In the genomic region with DNA sequence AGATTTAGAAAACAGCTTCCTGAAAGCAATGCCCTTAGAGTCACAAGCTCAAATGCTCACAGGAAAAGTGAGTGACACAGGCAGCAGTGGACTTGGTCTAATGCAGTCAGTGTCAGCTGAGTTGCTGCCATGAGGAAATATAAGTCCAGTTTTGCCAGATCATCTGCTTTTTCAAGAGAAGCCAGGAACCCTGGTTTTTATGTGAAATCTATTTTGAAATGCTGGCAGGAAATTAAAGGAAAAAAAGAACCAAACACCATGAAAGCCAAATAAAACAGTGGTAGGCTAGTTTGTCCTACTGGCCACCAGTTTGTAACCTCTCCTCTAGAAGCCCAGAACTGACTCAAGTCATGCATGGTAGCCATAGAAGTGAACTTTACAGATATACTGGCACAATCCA, we compare ENCODE assay signal across 13 cellular contexts.
DNase-seq lines count a peak whose midpoint lies in the region; ATAC-seq and TF ChIP-seq lines count a peak whose summit lies in the region.
"Had no signal": no experiment of that assay in that cellular context is flagged by ENCODE, and none has a peak within 500 bp of the region (broad histone marks: within the 10 kb centered on the region; RNA-seq: fewer than 3 reads in every experiment).

No MANE protein-coding gene starts in this region.

- DNase-seq in lower lobe of right lung (no peak), stomach (no peak), ureter (ENCODE audit: low spot score) (no peak), NCI-H1092 treated with DMSO at 0.1 percent for 48 hours (lab: John Stamatoyannopoulos, UW) (no peak)
- DNase-seq in activated effector memory CD4-positive, alpha-beta T cell treated with anti-CD3 and anti-CD28 coated beads, Interleukin-2, amount 50 U/mL, for 16 hours = no peak
- DNase-seq: activated CD8-positive, alpha-beta memory T cell treated with anti-CD3 and anti-CD28 coated beads, Interleukin-2, amount 50 U/mL, for 48 hours; glutamatergic neuron; NCI-H187 treated with DMSO at 0.1 percent for 48 hours; T-helper 9 cell had no signal

- TF ChIP-seq POLR2A in stomach (IDR thresholded peaks at IDR 0.05) = no peak

- H3K4me1 Mint-ChIP-seq in IgD-negative memory B cell = peaks cover 22 to 28% (median 23%) of the 10 kb centered on the region in 3 donors
- peaks cover 26% of the 10 kb centered on the region for H3K4me1 Mint-ChIP-seq in dendritic cell treated with granulocyte-macrophage colony-stimulating factor and Interleukin-4, amounts not matched to agents 40 ng/mL and 50 ng/mL, for 4 days (ENCODE audit: low read depth)

- ATAC-seq in lower lobe of right lung = peak; percentile 38 to 51
- ATAC-seq in GM19452 (IDR thresholded peaks at IDR 0.05; ENCODE audit: unreplicated experiment) = no peak

- no peak overlapping the region for H3K4me3 Mint-ChIP-seq in IgD-negative memory B cell
- H3K4me3 Mint-ChIP-seq in dendritic cell treated with granulocyte-macrophage colony-stimulating factor and Interleukin-4, amounts not matched to agents 40 ng/mL and 50 ng/mL, for 4 days = no peak overlapping the region
- H3K4me3 Mint-ChIP-seq: brain had no signal

- intact Hi-C loops in dendritic cell treated with granulocyte-macrophage colony-stimulating factor and Interleukin-4, amounts not matched to agents 40 ng/mL and 50 ng/mL, for 4 days (cut with micrococcal nuclease) = loop anchor here (5.0 kb wide), 1 partner anchor 56 kb away; no protein-coding TSS in a partner anchor
- intact Hi-C loops in lower lobe of right lung (cut with DNase I) = loop anchor here (5.0 to 10.0 kb wide), 3 partner anchors 262 to 532 kb away; partner anchors contain the start of gene ZFP36L2
- intact Hi-C loops in stomach (cut with DNase I; ENCODE audit: low total_unique reads) = no loop called here

- peak overlapping the region in 2 of 3 donors; percentile 39 to 78 for H3K27ac Mint-ChIP-seq in IgD-negative memory B cell
- peak overlapping the region; percentile 75 for H3K27ac Mint-ChIP-seq in dendritic cell treated with granulocyte-macrophage colony-stimulating factor and Interleukin-4, amounts not matched to agents 40 ng/mL and 50 ng/mL, for 4 days

- H3K27ac ChIP-seq in lower lobe of right lung = peak overlapping the region; percentile 32
- H3K27ac ChIP-seq in stomach = peak overlapping the region in 3 of 5 donors; percentile 16 to 67 (median 29)

- H3K9me3 Mint-ChIP-seq in IgD-negative memory B cell = no peaks in the 10 kb centered on the region
- no peaks in the 10 kb centered on the region for H3K9me3 Mint-ChIP-seq in dendritic cell treated with granulocyte-macrophage colony-stimulating factor and Interleukin-4, amounts not matched to agents 40 ng/mL and 50 ng/mL, for 4 days
- H3K9me3 Mint-ChIP-seq: brain had no signal

- no peak for TF ChIP-seq EP300 in stomach (IDR thresholded peaks at IDR 0.05)

- no peaks in the 10 kb centered on the region for H3K36me3 Mint-ChIP-seq in IgD-negative memory B cell
- H3K36me3 Mint-ChIP-seq in dendritic cell treated with granulocyte-macrophage colony-stimulating factor and Interleukin-4, amounts not matched to agents 40 ng/mL and 50 ng/mL, for 4 days (ENCODE audit: low read depth) = no peaks in the 10 kb centered on the region

- H3K9me3 ChIP-seq in lower lobe of right lung (no peaks in the 10 kb centered on the region), stomach (no peaks in the 10 kb centered on the region)

- H3K4me1 ChIP-seq in lower lobe of right lung (peaks cover 36% of the 10 kb centered on the region), stomach (peaks cover 4 to 57% (median 24%) of the 10 kb centered on the region in 4 donors)

- no peak for TF ChIP-seq CTCF in lower lobe of right lung (IDR thresholded peaks at IDR 0.05)
- no peak for TF ChIP-seq CTCF in stomach (IDR thresholded peaks at IDR 0.05)

- H3K27me3 Mint-ChIP-seq in IgD-negative memory B cell = no peaks in the 10 kb centered on the region
- no peaks in the 10 kb centered on the region for H3K27me3 Mint-ChIP-seq in dendritic cell treated with granulocyte-macrophage colony-stimulating factor and Interleukin-4, amounts not matched to agents 40 ng/mL and 50 ng/mL, for 4 days
- H3K27me3 Mint-ChIP-seq: brain had no signal

- H3K27me3 ChIP-seq in lower lobe of right lung (ENCODE audit: low read depth) (no peaks in the 10 kb centered on the region), stomach (no peaks in the 10 kb centered on the region)

- H3K36me3 ChIP-seq in lower lobe of right lung (no peaks in the 10 kb centered on the region), stomach (no peaks in the 10 kb centered on the region)

- no peak overlapping the region for H3K4me3 ChIP-seq in lower lobe of right lung
- no peak overlapping the region for H3K4me3 ChIP-seq in stomach
